In genomic region chr7:150671798-150672585, GRCh38 we compare ENCODE assay signal across 1 cellular context.
TF ChIP-seq lines count a peak whose summit lies in the region.

No MANE protein-coding gene starts in this region.

TF ChIP-seq in HepG2, 621 proteins besides CTCF, POLR2A, EP300 and RAD21:
- peak; percentile 35; the same call in 1 of the 2 replicates for TF ChIP-seq CEBPB (IDR thresholded peaks at IDR 0.05; ENCODE audit: borderline replicate concordance, low read depth, low read length)
TF ChIP-seq in HepG2: peak in this region for 1; not testable (repeated sequence) for 620.
